1 cellular context compared by ENCODE assay signal in the genomic region with DNA sequence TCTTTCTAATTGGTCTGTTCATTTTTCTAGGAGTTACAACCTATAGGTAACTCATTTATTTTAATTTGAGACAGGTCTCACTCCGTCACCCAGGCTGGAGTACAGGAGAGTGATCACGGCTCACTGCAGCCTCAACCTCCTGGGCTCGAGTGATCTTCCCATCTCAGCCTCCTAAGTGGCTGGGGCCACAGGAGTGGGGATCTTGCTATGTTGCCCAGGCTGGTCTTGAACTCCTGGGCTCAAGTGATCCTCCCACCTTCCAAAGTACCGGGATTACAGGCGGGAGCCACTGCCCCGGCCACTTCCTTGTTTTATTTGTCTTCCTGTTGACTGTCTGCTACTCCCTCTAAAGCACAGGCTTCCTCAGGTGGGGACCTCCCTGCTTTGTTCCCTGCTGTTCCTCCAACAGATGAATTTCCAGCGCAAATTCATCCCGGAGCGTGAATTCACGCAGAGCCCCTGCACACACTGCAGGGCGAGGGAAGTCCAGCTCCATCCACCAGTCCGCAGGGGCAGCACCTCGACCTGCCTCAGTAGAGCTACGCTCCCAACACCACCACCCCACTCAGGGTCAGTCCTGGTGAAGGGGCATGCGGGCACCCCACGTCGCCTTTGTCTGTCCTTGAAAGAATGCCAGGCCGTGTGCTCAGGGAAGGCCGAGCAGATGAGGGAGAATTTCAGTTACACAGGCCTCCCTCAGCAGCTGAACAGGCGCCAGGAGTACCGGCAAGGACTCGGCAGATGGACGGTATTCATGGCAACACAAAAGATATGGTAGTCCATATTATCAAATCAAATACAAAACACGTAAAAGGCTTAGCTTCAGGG.
TF ChIP-seq lines count a peak whose summit lies in the region.

No MANE protein-coding gene starts in this region.

TF ChIP-seq in GM23338, 12 proteins besides CTCF, POLR2A, EP300 and RAD21 (continued from another document):
- no peak for TF ChIP-seq ZNF462 (CRISPR knock-in tag; IDR thresholded peaks at IDR 0.05)
- TF ChIP-seq ZNF114 (CRISPR knock-in tag; IDR thresholded peaks at IDR 0.05): no peak
- TF ChIP-seq ZNF331 (CRISPR knock-in tag; IDR thresholded peaks at IDR 0.05; ENCODE audit: low read depth): no peak
- TF ChIP-seq CREB1 (CRISPR knock-in tag; IDR thresholded peaks at IDR 0.05; ENCODE audit: low read depth): no peak
- no peak for TF ChIP-seq EZH2 (IDR thresholded peaks at IDR 0.05; ENCODE audit: low read depth, unreplicated experiment)
- no peak for TF ChIP-seq JUNB (IDR thresholded peaks at IDR 0.05; ENCODE audit: unreplicated experiment)
- TF ChIP-seq NANOG (IDR thresholded peaks at IDR 0.05; ENCODE audit: borderline replicate concordance): no peak
- TF ChIP-seq POLR2AphosphoS5 (IDR thresholded peaks at IDR 0.05; ENCODE audit: low read depth): no peak
